ENCODE assay signal across 19 cellular contexts in genomic region chr1:200660719-200661118, GRCh38. TPM values are rescaled to one million over a fixed set of nuclear protein-coding genes. Genes with fewer than 3 reads are reported as not detected.
DNase-seq lines count a peak whose midpoint lies in the region; ATAC-seq and TF ChIP-seq lines count a peak whose summit lies in the region.
"Had no signal": no experiment of that assay in that cellular context is flagged by ENCODE, and none has a peak within 500 bp of the region (broad histone marks: within the 10 kb centered on the region; RNA-seq: fewer than 3 reads in every experiment).

No MANE protein-coding gene starts in this region.

- H2BK12ac ChIP-seq in trophoblast cell (ENCODE audit: low read length): peak overlapping the region; percentile 50

- H3K9ac ChIP-seq in adipocyte (ENCODE audit: low read length) (no peak overlapping the region), trophoblast cell (ENCODE audit: low read length) (peak overlapping the region; percentile 69)

- peaks cover 24 to 61% (median 51%) of the 10 kb centered on the region in 4 donors for H3K4me1 Mint-ChIP-seq in CD4-positive, CD25-positive, alpha-beta regulatory T cell

- no peak overlapping the region for H4K91ac ChIP-seq in trophoblast cell (ENCODE audit: low read depth, low read length)

- WGBS in heart right ventricle, 2 donors: 73 to 81% methylated on average over 6 of the region's 6 CpGs
- no CpG with 5 or more reads among the region's 6 CpGs for WGBS in trophoblast cell (ENCODE audit: extremely low coverage, insufficient coverage, insufficient read length)

- no peak for TF ChIP-seq CTCF in heart right ventricle (IDR thresholded peaks at IDR 0.05)

- H3K4ac ChIP-seq in trophoblast cell (ENCODE audit: low read depth, low read length): no peak overlapping the region

- H3K36me3 Mint-ChIP-seq in CD4-positive, CD25-positive, alpha-beta regulatory T cell: peaks cover 47% of the 10 kb centered on the region

- peaks cover 6% of the 10 kb centered on the region for H3K79me1 ChIP-seq in trophoblast cell (ENCODE audit: low read length)

- H3K27ac ChIP-seq in CD4-positive, CD25-positive, alpha-beta regulatory T cell (ENCODE audit: insufficient read depth, low read length, poor library complexity, severe bottlenecking): no peak overlapping the region
- H3K27ac ChIP-seq in heart right ventricle (no peak overlapping the region), trophoblast cell (ENCODE audit: low read depth, low read length) (no peak overlapping the region)
- H3K27ac ChIP-seq: A549 had no signal

- no peaks in the 10 kb centered on the region for H3K9me3 Mint-ChIP-seq in CD4-positive, CD25-positive, alpha-beta regulatory T cell
- H3K9me3 Mint-ChIP-seq: CD4-positive, alpha-beta memory T cell; HFFc6 had no signal

- peak overlapping the region in 2 of 3 donors; percentile 25 to 47 for H3K27ac Mint-ChIP-seq in CD4-positive, CD25-positive, alpha-beta regulatory T cell
- H3K27ac Mint-ChIP-seq: HFFc6 had no signal

- ATAC-seq in CD4-positive, CD25-positive, alpha-beta regulatory T cell (ENCODE audit: low read depth in 2 of 2): no peak
- peak in 1 of 8 donors; percentile 22 for ATAC-seq in heart right ventricle
- ATAC-seq: A549 had no signal

- no peak overlapping the region for H3K4me2 ChIP-seq in trophoblast cell (ENCODE audit: low read length)
- H3K4me2 ChIP-seq: A549 had no signal

- no peaks in the 10 kb centered on the region for H3K9me3 ChIP-seq in CD4-positive, CD25-positive, alpha-beta regulatory T cell (ENCODE audit: control insufficient read depth in 2 of 2, low read length in 2 of 2)
- H3K9me3 ChIP-seq in adipocyte (ENCODE audit: control insufficient read depth, low read length) (no peaks in the 10 kb centered on the region), heart right ventricle (no peaks in the 10 kb centered on the region), trophoblast cell (ENCODE audit: insufficient read depth, low read depth, low read length) (peaks cover 2% of the 10 kb centered on the region)
- H3K9me3 ChIP-seq: A549 had no signal

- no peak overlapping the region for H3K4me3 ChIP-seq in CD4-positive, CD25-positive, alpha-beta regulatory T cell (ENCODE audit: low read depth, low read length)
- H3K4me3 ChIP-seq in adipocyte (ENCODE audit: low read length) (peak overlapping the region; percentile 24), heart right ventricle (no peak overlapping the region), trophoblast cell (ENCODE audit: low read depth, low read length) (no peak overlapping the region)
- H3K4me3 ChIP-seq: A549 had no signal

- intact Hi-C loops in heart right ventricle (cut with DNase I): loop anchor here in 3 of 10 donors (10.0 kb wide), 1 partner anchor 144 kb away; no protein-coding TSS in a partner anchor

- H3K4me3 Mint-ChIP-seq in CD4-positive, CD25-positive, alpha-beta regulatory T cell: no peak overlapping the region
- H3K4me3 Mint-ChIP-seq: CD4-positive, alpha-beta memory T cell; HFFc6 had no signal

- H3K36me3 ChIP-seq in CD4-positive, CD25-positive, alpha-beta regulatory T cell (ENCODE audit: control insufficient read depth, insufficient read depth, low read length): peaks cover 73% of the 10 kb centered on the region
- H3K36me3 ChIP-seq in adipocyte (ENCODE audit: control insufficient read depth, insufficient read depth, low read length, severe bottlenecking) (peaks cover 48% of the 10 kb centered on the region), heart right ventricle (peaks cover 0 to 99% (median 29%) of the 10 kb centered on the region in 9 donors), trophoblast cell (ENCODE audit: control insufficient read depth in 1 of 2, insufficient read depth in 2 of 2, low read length in 2 of 2) (peaks cover 14 to 19% of the 10 kb centered on the region in 2 experiments)

- H2AK5ac ChIP-seq in trophoblast cell (ENCODE audit: low read length): no peak overlapping the region

- H3K4me1 ChIP-seq in CD4-positive, CD25-positive, alpha-beta regulatory T cell (ENCODE audit: control insufficient read depth, insufficient read depth, low read length, poor library complexity, severe bottlenecking): peaks cover 19% of the 10 kb centered on the region
- H3K4me1 ChIP-seq in adipocyte (ENCODE audit: control insufficient read depth, insufficient read depth, low read length) (peaks cover 18% of the 10 kb centered on the region), heart right ventricle (peaks cover 0 to 27% (median 10%) of the 10 kb centered on the region in 9 donors), trophoblast cell (ENCODE audit: control insufficient read depth in 1 of 2, insufficient read depth in 2 of 2, low read length in 2 of 2) (peaks cover 3 to 9% of the 10 kb centered on the region in 2 experiments)

- no peak for DNase-seq in CD4-positive, CD25-positive, alpha-beta regulatory T cell
- no peak for DNase-seq in adipocyte (ENCODE audit: low read depth)
- peak; percentile 36 to 48 for DNase-seq in heart right ventricle
- no peak for DNase-seq in trophoblast cell
- DNase-seq in AG08396 (ENCODE audit: low spot score): no peak
- no peak for DNase-seq in DMS114 treated with DMSO at 0.1 percent for 48 hours (lab: John Stamatoyannopoulos, UW; ENCODE audit: unreplicated experiment)
- no peak for DNase-seq in G401 (ENCODE audit: low spot score)
- DNase-seq in C1 segment of cervical spinal cord (lab: John Stamatoyannopoulos, UW): no peak
- DNase-seq: AML-193; CD4-positive, alpha-beta memory T cell; DND-41; HFFc6; KG1; NCI-H1105; NCI-H187; NCI-H2171; NCI-H774; SIG-M5 had no signal

- H2AFZ ChIP-seq in trophoblast cell (ENCODE audit: insufficient read depth, low read length, poor library complexity): no peak overlapping the region

- peaks cover 2% of the 10 kb centered on the region for H3K79me2 ChIP-seq in trophoblast cell (ENCODE audit: control insufficient read depth, insufficient read depth, low read length, poor library complexity)

- no peak overlapping the region for H4K12ac ChIP-seq in trophoblast cell (ENCODE audit: low read depth, low read length)

- H3K27me3 ChIP-seq in CD4-positive, CD25-positive, alpha-beta regulatory T cell (ENCODE audit: control insufficient read depth, insufficient read depth, low read length): no peaks in the 10 kb centered on the region
- no peaks in the 10 kb centered on the region for H3K27me3 ChIP-seq in adipocyte (replicated peaks; ENCODE audit: control insufficient read depth, insufficient read depth, low read length)
- H3K27me3 ChIP-seq in heart right ventricle: no peaks in the 10 kb centered on the region
- no peaks in the 10 kb centered on the region for H3K27me3 ChIP-seq in trophoblast cell (ENCODE audit: insufficient read depth, low read length)

- no peak overlapping the region for H3K18ac ChIP-seq in trophoblast cell (ENCODE audit: low read length)

- in situ Hi-C loops in G401 (cut with HindIII; ENCODE audit: low sequenced_read_pairs): no loop called here

- no peak overlapping the region for H2BK5ac ChIP-seq in trophoblast cell (ENCODE audit: low read depth, low read length, poor library complexity)

- no peaks in the 10 kb centered on the region for H3K27me3 Mint-ChIP-seq in CD4-positive, CD25-positive, alpha-beta regulatory T cell
- H3K27me3 Mint-ChIP-seq: CD4-positive, alpha-beta memory T cell had no signal

- H3K14ac ChIP-seq in trophoblast cell (ENCODE audit: low read length): no peak overlapping the region

- no peak overlapping the region for H2BK120ac ChIP-seq in trophoblast cell (ENCODE audit: insufficient read depth, low read length, poor library complexity)

- no peak overlapping the region for H3K23ac ChIP-seq in trophoblast cell (ENCODE audit: low read length)

- no peak overlapping the region for H4K8ac ChIP-seq in trophoblast cell (ENCODE audit: low read depth, low read length)

RNA-seq across cellular contexts. Expression of gene DDX59, which starts 9.0 kb away (rescaled TPM):
- total RNA-seq in CD4-positive, CD25-positive, alpha-beta regulatory T cell: 25.9 TPM
- polyA plus RNA-seq in CD4-positive, CD25-positive, alpha-beta regulatory T cell: 10 to 100 TPM; 15.7 to 29.2 (median 24.0) TPM
- 10 to 100 TPM; 13.5 to 16.7 (median 14.5) TPM for total RNA-seq in heart right ventricle
- polyA plus RNA-seq in heart right ventricle: 10 to 100 TPM in 1 of 2 donors, 1 to 10 TPM in 1; 8.4 to 20.5 TPM
- polyA plus RNA-seq in trophoblast cell (2013): 20.7 and 21.7 TPM in 2 replicates
- total RNA-seq in G401 (2014; rRNA removed; shearing (Covaris generic)): 11.6 and 20.6 TPM in 2 replicates

RNA-seq across cellular contexts. Expression of gene KIF14, which starts 40.2 kb away (rescaled TPM):
- 0.59 TPM for total RNA-seq in CD4-positive, CD25-positive, alpha-beta regulatory T cell
- under 1 TPM; 0.10 to 0.44 (median 0.17) TPM for polyA plus RNA-seq in CD4-positive, CD25-positive, alpha-beta regulatory T cell
- 1 to 10 TPM in 1 of 10 donors, under 1 TPM in 7, not detected in 2; 0.02 to 1.3 (median 0.06) TPM for total RNA-seq in heart right ventricle
- polyA plus RNA-seq in heart right ventricle: under 1 TPM; under 0.01 to 0.03 TPM
- 11.4 and 12.3 TPM in 2 replicates for polyA plus RNA-seq in trophoblast cell (2013)
- total RNA-seq in G401 (2014; rRNA removed; shearing (Covaris generic)): 12.4 and 17.8 TPM in 2 replicates
- polyA plus RNA-seq: CD4-positive, alpha-beta memory T cell had no signal

Comparison
In these comparisons a context has a peak if more than half of its experiments do, and no peak if none do; other contexts are left out.
1. DNase-seq: peak in heart right ventricle (2 of 2); none in CD4-positive, CD25-positive, alpha-beta regulatory T cell (0 of 3), adipocyte (single experiment), trophoblast cell (0 of 2), AG08396 (single experiment), DMS114 treated with DMSO at 0.1 percent for 48 hours (single experiment), G401 (single experiment) and C1 segment of cervical spinal cord (0 of 14).